17 cellular contexts compared by ENCODE assay signal in genomic region chr11:73664894-73665293, GRCh38.
"Had no signal": no experiment of that assay in that cellular context is flagged by ENCODE, and none has a peak within 500 bp of the region (broad histone marks: within the 10 kb centered on the region; RNA-seq: fewer than 3 reads in every experiment).

No MANE protein-coding gene starts in this region.

- H3K9me3 ChIP-seq: body of pancreas, mucosa of descending colon, transverse colon had no signal

- DNase-seq: activated CD4-positive, alpha-beta T cell treated with anti-CD3 and anti-CD28 coated beads, Interleukin-2, amount 50 U/mL, for 4 hours; activated CD4-positive, CD25-positive, alpha-beta regulatory T cell treated with anti-CD3 and anti-CD28 coated beads, Interleukin-2, amount 50 U/mL, for 72 hours; activated naive CD8-positive, alpha-beta T cell treated with anti-CD3 and anti-CD28 coated beads, Interleukin-2, amount 10 ng/mL, durations not matched to agents 7 days and 5 days; amygdala; body of pancreas; dermis blood vessel endothelial cell; foreskin melanocyte; mucosa of descending colon; natural killer cell; occipital lobe; stimulated activated CD4-positive, alpha-beta T cell treated with anti-CD3 and anti-CD28 coated beads, Interleukin-2, amount 100 ng/mL, for 24 hours; T-helper 2 cell; transverse colon had no signal

- H3K36me3 Mint-ChIP-seq: activated naive CD8-positive, alpha-beta T cell treated with anti-CD3 and anti-CD28 coated beads, Interleukin-2, amount 10 ng/mL, durations not matched to agents 7 days and 5 days; natural killer cell had no signal

- H3K9me3 Mint-ChIP-seq: activated naive CD8-positive, alpha-beta T cell treated with anti-CD3 and anti-CD28 coated beads, Interleukin-2, amount 10 ng/mL, durations not matched to agents 7 days and 5 days; activated T-helper 1 cell treated with anti-CD3 and anti-CD28 coated beads, Interleukin-12 subunit alpha, Interleukin-12 subunit beta, Interleukin-2, Interleukin-4 antibody, amounts not matched to agents 30 ng/mL and 10 ng/mL and 1 ng/mL, durations not matched to agents 14 hours and 24 hours and 36 hours; memory B cell; natural killer cell; stimulated activated naive CD8-positive, alpha-beta T cell treated with anti-CD3 and anti-CD28 coated beads, Interleukin-15, Interleukin-2, amounts not matched to agents 100 ng/mL and 50 ng/mL, for 24 hours had no signal

- H3K27me3 ChIP-seq: body of pancreas, transverse colon had no signal

- H3K4me3 Mint-ChIP-seq: activated naive CD8-positive, alpha-beta T cell treated with anti-CD3 and anti-CD28 coated beads, Interleukin-2, amount 10 ng/mL, durations not matched to agents 7 days and 5 days; activated T-helper 1 cell treated with anti-CD3 and anti-CD28 coated beads, Interleukin-12 subunit alpha, Interleukin-12 subunit beta, Interleukin-2, Interleukin-4 antibody, amounts not matched to agents 30 ng/mL and 10 ng/mL and 1 ng/mL, durations not matched to agents 14 hours and 24 hours and 36 hours; memory B cell; natural killer cell; stimulated activated naive CD8-positive, alpha-beta T cell treated with anti-CD3 and anti-CD28 coated beads, Interleukin-15, Interleukin-2, amounts not matched to agents 100 ng/mL and 50 ng/mL, for 24 hours had no signal

- ATAC-seq: body of pancreas, mucosa of descending colon, natural killer cell had no signal

- H3K27me3 Mint-ChIP-seq: activated naive CD8-positive, alpha-beta T cell treated with anti-CD3 and anti-CD28 coated beads, Interleukin-2, amount 10 ng/mL, durations not matched to agents 7 days and 5 days; memory B cell; stimulated activated naive CD8-positive, alpha-beta T cell treated with anti-CD3 and anti-CD28 coated beads, Interleukin-15, Interleukin-2, amounts not matched to agents 100 ng/mL and 50 ng/mL, for 24 hours had no signal

- H3K36me3 ChIP-seq: transverse colon had no signal

- H3K27ac ChIP-seq: body of pancreas, transverse colon, VCaP had no signal

- H3K27ac Mint-ChIP-seq: activated naive CD8-positive, alpha-beta T cell treated with anti-CD3 and anti-CD28 coated beads, Interleukin-2, amount 10 ng/mL, durations not matched to agents 7 days and 5 days; activated T-helper 1 cell treated with anti-CD3 and anti-CD28 coated beads, Interleukin-12 subunit alpha, Interleukin-12 subunit beta, Interleukin-2, Interleukin-4 antibody, amounts not matched to agents 30 ng/mL and 10 ng/mL and 1 ng/mL, durations not matched to agents 14 hours and 24 hours and 36 hours; memory B cell; stimulated activated naive CD8-positive, alpha-beta T cell treated with anti-CD3 and anti-CD28 coated beads, Interleukin-15, Interleukin-2, amounts not matched to agents 100 ng/mL and 50 ng/mL, for 24 hours had no signal

- H3K4me3 ChIP-seq: body of pancreas, mucosa of descending colon, transverse colon had no signal
